In genomic region chr11:23509023-23509422, GRCh38 we compare ENCODE assay signal across 18 cellular contexts.
DNase-seq lines count a peak whose midpoint lies in the region; ATAC-seq and TF ChIP-seq lines count a peak whose summit lies in the region.
"Had no signal": no experiment of that assay in that cellular context is flagged by ENCODE, and none has a peak within 500 bp of the region (broad histone marks: within the 10 kb centered on the region; RNA-seq: fewer than 3 reads in every experiment).

No MANE protein-coding gene starts in this region.

- no peak for TF ChIP-seq POLR2A in breast epithelium (IDR thresholded peaks at IDR 0.05)

- no peak overlapping the region for H3K9ac ChIP-seq in mammary epithelial cell (ENCODE audit: insufficient read depth, low read length)

- no peak overlapping the region for H2AFZ ChIP-seq in mammary epithelial cell (ENCODE audit: low read depth, low read length)

- H3K27ac Mint-ChIP-seq in stimulated activated naive B cell treated with anti-CD40 and anti-IgM and Interleukin-4, amounts not matched to agents 10 μg/mL and 1 μg/mL and 100 μg/mL, for 72 hours = no peak overlapping the region
- H3K27ac Mint-ChIP-seq in effector memory CD8-positive, alpha-beta T cell = no peak overlapping the region
- H3K27ac Mint-ChIP-seq: activated CD4-positive, alpha-beta T cell treated with anti-CD3 and anti-CD28 coated beads, Interleukin-2, amount 10 ng/mL, durations not matched to agents 7 days and 5 days had no signal

- H3K79me2 ChIP-seq in mammary epithelial cell (ENCODE audit: insufficient read depth, low read length) = no peaks in the 10 kb centered on the region

- in situ Hi-C loops in mammary epithelial cell (cut with MboI; ENCODE audit: low sequenced_read_pairs in 2 of 2) = no loop called here

- no peaks in the 10 kb centered on the region for H3K9me3 Mint-ChIP-seq in stimulated activated naive B cell treated with anti-CD40 and anti-IgM and Interleukin-4, amounts not matched to agents 10 μg/mL and 1 μg/mL and 100 μg/mL, for 72 hours
- peaks cover 2 to 6% of the 10 kb centered on the region in 2 donors for H3K9me3 Mint-ChIP-seq in effector memory CD8-positive, alpha-beta T cell
- H3K9me3 Mint-ChIP-seq: activated CD4-positive, alpha-beta T cell treated with anti-CD3 and anti-CD28 coated beads, Interleukin-2, amount 10 ng/mL, durations not matched to agents 7 days and 5 days had no signal

- H3K9me3 ChIP-seq in mammary epithelial cell (replicated peaks; ENCODE audit: insufficient read depth, low read length) (no peaks in the 10 kb centered on the region), breast epithelium (no peaks in the 10 kb centered on the region)
- H3K9me3 ChIP-seq: esophagus squamous epithelium, uterus had no signal

- H3K36me3 ChIP-seq in mammary epithelial cell (ENCODE audit: insufficient read depth, low read length) (no peaks in the 10 kb centered on the region), breast epithelium (no peaks in the 10 kb centered on the region)
- H3K36me3 ChIP-seq: esophagus squamous epithelium had no signal

- dilution Hi-C loops in mammary epithelial cell (cut with HindIII; ENCODE audit: low sequenced_read_pairs) = no loop called here

- H3K27me3 ChIP-seq in mammary epithelial cell (ENCODE audit: insufficient read depth, low read length) = no peaks in the 10 kb centered on the region
- H3K27me3 ChIP-seq in breast epithelium = no peaks in the 10 kb centered on the region
- H3K27me3 ChIP-seq: esophagus squamous epithelium, uterus had no signal

- no peaks in the 10 kb centered on the region for H3K27me3 Mint-ChIP-seq in stimulated activated naive B cell treated with anti-CD40 and anti-IgM and Interleukin-4, amounts not matched to agents 10 μg/mL and 1 μg/mL and 100 μg/mL, for 72 hours
- no peaks in the 10 kb centered on the region for H3K27me3 Mint-ChIP-seq in effector memory CD8-positive, alpha-beta T cell
- H3K27me3 Mint-ChIP-seq: activated CD4-positive, alpha-beta T cell treated with anti-CD3 and anti-CD28 coated beads, Interleukin-2, amount 10 ng/mL, durations not matched to agents 7 days and 5 days had no signal

- TF ChIP-seq CTCF in mammary epithelial cell (conservative IDR thresholded peaks at IDR 0.05 in 1 of 2, IDR thresholded peaks at IDR 0.05 in 1 of 2; ENCODE audit: extremely low read depth in 1 of 2, insufficient read depth in 1 of 2, low read depth in 1 of 2, low read length in 2 of 2) = no peak
- no peak for TF ChIP-seq CTCF in breast epithelium (IDR thresholded peaks at IDR 0.05)
- no peak for TF ChIP-seq CTCF in epithelial cell of esophagus (IDR thresholded peaks at IDR 0.05; ENCODE audit: insufficient read depth, low read depth, low read length, missing control alignments)

- DNase-seq in mammary epithelial cell = peak; percentile 63
- DNase-seq in breast epithelium (ENCODE audit: low spot score in 2 of 2) = no peak
- peak; percentile 78 for DNase-seq in LHCN-M2 (ENCODE audit: low read depth)
- DNase-seq in epithelial cell of esophagus (ENCODE audit: low read depth) = peak; percentile 73
- no peak for DNase-seq in stimulated activated naive B cell treated with anti-CD40 and anti-IgM and Interleukin-4, amounts not matched to agents 10 μg/mL and 1 μg/mL and 100 μg/mL, for 72 hours
- DNase-seq in effector memory CD8-positive, alpha-beta T cell = no peak
- DNase-seq: activated CD4-positive, alpha-beta T cell treated with anti-CD3 and anti-CD28 coated beads, Interleukin-2, amount 10 ng/mL, durations not matched to agents 7 days and 5 days; activated effector memory CD4-positive, alpha-beta T cell treated with Interleukin-2 at 50 U/mL for 16 hours; esophagus squamous epithelium; GOT3; midbrain; NCI-H1092; NCI-H446 treated with DMSO at 0.1 percent for 48 hours; posterior cingulate gyrus; T-helper 2 cell; uterus had no signal

- no peak overlapping the region for H3K4me3 ChIP-seq in mammary epithelial cell (replicated peaks in 1 of 3; ENCODE audit: insufficient read depth in 1 of 3, low read depth in 2 of 3, low read length in 3 of 3)
- H3K4me3 ChIP-seq in breast epithelium = no peak overlapping the region
- H3K4me3 ChIP-seq in epithelial cell of esophagus (ENCODE audit: low read length) = no peak overlapping the region
- H3K4me3 ChIP-seq: esophagus squamous epithelium, uterus had no signal

- no peak overlapping the region for H3K4me2 ChIP-seq in mammary epithelial cell (ENCODE audit: insufficient read depth, low read depth, low read length)

- BruUV-seq in mammary epithelial cell (replicated peaks; lab: Mats Ljungman, UMichigan) = no TSS peak

- H3K4me1 Mint-ChIP-seq in stimulated activated naive B cell treated with anti-CD40 and anti-IgM and Interleukin-4, amounts not matched to agents 10 μg/mL and 1 μg/mL and 100 μg/mL, for 72 hours = no peaks in the 10 kb centered on the region
- H3K4me1 Mint-ChIP-seq in effector memory CD8-positive, alpha-beta T cell (ENCODE audit: low read depth in 2 of 2) = no peaks in the 10 kb centered on the region
- H3K4me1 Mint-ChIP-seq: activated CD4-positive, alpha-beta T cell treated with anti-CD3 and anti-CD28 coated beads, Interleukin-2, amount 10 ng/mL, durations not matched to agents 7 days and 5 days had no signal

- no peak overlapping the region for H3K4me3 Mint-ChIP-seq in stimulated activated naive B cell treated with anti-CD40 and anti-IgM and Interleukin-4, amounts not matched to agents 10 μg/mL and 1 μg/mL and 100 μg/mL, for 72 hours
- H3K4me3 Mint-ChIP-seq in effector memory CD8-positive, alpha-beta T cell = no peak overlapping the region
- H3K4me3 Mint-ChIP-seq: activated CD4-positive, alpha-beta T cell treated with anti-CD3 and anti-CD28 coated beads, Interleukin-2, amount 10 ng/mL, durations not matched to agents 7 days and 5 days had no signal

- no peaks in the 10 kb centered on the region for H3K4me1 ChIP-seq in mammary epithelial cell (ENCODE audit: insufficient read depth, low read length)
- H3K4me1 ChIP-seq in breast epithelium = no peaks in the 10 kb centered on the region
- H3K4me1 ChIP-seq: esophagus squamous epithelium, uterus had no signal

- no peaks in the 10 kb centered on the region for H3K36me3 Mint-ChIP-seq in stimulated activated naive B cell treated with anti-CD40 and anti-IgM and Interleukin-4, amounts not matched to agents 10 μg/mL and 1 μg/mL and 100 μg/mL, for 72 hours
- no peaks in the 10 kb centered on the region for H3K36me3 Mint-ChIP-seq in effector memory CD8-positive, alpha-beta T cell (ENCODE audit: insufficient read depth)

- peak; percentile 27 to 48 for ATAC-seq in stimulated activated naive B cell treated with anti-CD40 and anti-IgM and Interleukin-4, amounts not matched to agents 10 μg/mL and 1 μg/mL and 100 μg/mL, for 72 hours (replicated peaks)
- ATAC-seq in effector memory CD8-positive, alpha-beta T cell (replicated peaks) = no peak
- no peak for ATAC-seq in activated CD4-positive, CD25-positive, alpha-beta regulatory T cell treated with anti-CD3 and anti-CD28 coated beads, Interleukin-2, amount 50 U/mL, for 24 hours
- no peak for ATAC-seq in GM18873 (IDR thresholded peaks at IDR 0.05; ENCODE audit: low FRiP score, unreplicated experiment)

- CTCF ChIA-PET in mammary epithelial cell (lab: Charles Lee; ENCODE audit: low non-redundant PET) = no interaction called here

- H4K20me1 ChIP-seq in mammary epithelial cell (ENCODE audit: insufficient read depth, low read length) = no peaks in the 10 kb centered on the region

- intact Hi-C loops in mammary epithelial cell (cut with micrococcal nuclease) (no loop called here), breast epithelium (cut with DNase I; ENCODE audit: low total_unique reads) (no loop called here)

- H3K27ac ChIP-seq in mammary epithelial cell (ENCODE audit: insufficient read depth, low read depth, low read length) (no peak overlapping the region), breast epithelium (no peak overlapping the region)
- H3K27ac ChIP-seq: esophagus squamous epithelium, uterus had no signal

Comparison
In these comparisons a context has a peak if more than half of its experiments do, and no peak if none do; other contexts are left out.
1. DNase-seq: peak in mammary epithelial cell (single experiment), LHCN-M2 (single experiment) and epithelial cell of esophagus (single experiment); none in breast epithelium (0 of 2), stimulated activated naive B cell treated with anti-CD40 and anti-IgM and Interleukin-4, amounts not matched to agents 10 μg/mL and 1 μg/mL and 100 μg/mL, for 72 hours (single experiment) and effector memory CD8-positive, alpha-beta T cell (0 of 3).
2. ATAC-seq: peak in stimulated activated naive B cell treated with anti-CD40 and anti-IgM and Interleukin-4, amounts not matched to agents 10 μg/mL and 1 μg/mL and 100 μg/mL, for 72 hours (2 of 2); none in effector memory CD8-positive, alpha-beta T cell (single experiment), activated CD4-positive, CD25-positive, alpha-beta regulatory T cell treated with anti-CD3 and anti-CD28 coated beads, Interleukin-2, amount 50 U/mL, for 24 hours (0 of 2) and GM18873 (single experiment).